In genomic region chr18:2657043-2657512, GRCh38 we compare ENCODE assay signal across 8 cellular contexts. TPM values are rescaled to one million over a fixed set of nuclear protein-coding genes. Genes with fewer than 3 reads are reported as not detected.
A peak's percentile ranks its signal among the peaks of the same experiment; 100 is the strongest.
DNase-seq lines count a peak whose midpoint lies in the region; TF ChIP-seq lines count a peak whose summit lies in the region.

No MANE protein-coding gene starts in this region.

- no peaks in the 10 kb centered on the region for H3K27me3 ChIP-seq in endocrine pancreas (ENCODE audit: control insufficient read depth, insufficient read depth, low read length)

- peak overlapping the region; percentile 98 for H3K4me3 ChIP-seq in endocrine pancreas (ENCODE audit: control insufficient read depth, insufficient read depth, low read length)

- H3K4me3 Mint-ChIP-seq in osteocyte (ENCODE audit: unreplicated experiment): peak overlapping the region; percentile 91

- no peak for TF ChIP-seq CTCF in osteocyte (IDR thresholded peaks at IDR 0.05)

- peaks cover 16% of the 10 kb centered on the region for H3K4me1 ChIP-seq in endocrine pancreas (ENCODE audit: control insufficient read depth, insufficient read depth, low read length)

- no peaks in the 10 kb centered on the region for H3K9me3 ChIP-seq in endocrine pancreas (ENCODE audit: control insufficient read depth, low read length)

- peak; percentile 12 for DNase-seq in EL
- peak; percentile 7 for DNase-seq in NCI-H82 treated with DMSO at 0.1 percent for 48 hours (lab: John Stamatoyannopoulos, UW; ENCODE audit: unreplicated experiment)
- DNase-seq in osteocyte (ENCODE audit: extremely low spot score, unreplicated experiment): no peak
- DNase-seq in NCI-H748 treated with DMSO at 0.1 percent for 48 hours (lab: John Stamatoyannopoulos, UW): no peak
- no peak for DNase-seq in SK-N-DZ (ENCODE audit: low spot score)
- no peak for DNase-seq in 8988T
- no peak for DNase-seq in globus pallidus (ENCODE audit: low spot score)

- H3K27me3 Mint-ChIP-seq in osteocyte (ENCODE audit: unreplicated experiment): peaks cover 2% of the 10 kb centered on the region

- H3K9ac ChIP-seq in endocrine pancreas (ENCODE audit: control insufficient read depth, insufficient read depth, low read length): peak overlapping the region; percentile 27

- H3K9me3 Mint-ChIP-seq in osteocyte (ENCODE audit: unreplicated experiment): no peaks in the 10 kb centered on the region

- peak overlapping the region; percentile 93 for H3K27ac Mint-ChIP-seq in osteocyte (ENCODE audit: unreplicated experiment)

- H3K4me1 Mint-ChIP-seq in osteocyte (ENCODE audit: unreplicated experiment): peaks cover 29% of the 10 kb centered on the region

- H3K36me3 Mint-ChIP-seq in osteocyte (ENCODE audit: unreplicated experiment): peaks cover 3% of the 10 kb centered on the region

- no peaks in the 10 kb centered on the region for H3K36me3 ChIP-seq in endocrine pancreas (ENCODE audit: control insufficient read depth, insufficient read depth, low read length)

RNA-seq across cellular contexts. Expression of gene SMCHD1, which starts 1.6 kb away (rescaled TPM):
- 55.8 and 58.1 TPM in 2 replicates for total RNA-seq in osteocyte
- 28.2 and 30.5 TPM in 2 replicates for polyA plus RNA-seq in SK-N-DZ (2014; cell fraction: cytosol; rRNA removed)
- polyA plus RNA-seq in SK-N-DZ (2014; cell fraction: nucleus; rRNA removed): 44.4 and 49.7 TPM in 2 replicates

Comparison
In these comparisons a context has a peak if more than half of its experiments do, and no peak if none do; other contexts are left out.
1. DNase-seq: peak in EL (single experiment) and NCI-H82 treated with DMSO at 0.1 percent for 48 hours (single experiment); none in osteocyte (single experiment), NCI-H748 treated with DMSO at 0.1 percent for 48 hours (single experiment), SK-N-DZ (single experiment), 8988T (single experiment) and globus pallidus (single experiment).